Comparison of ENCODE assay signal across 23 cellular contexts in genomic region chr3:160948273-160948672, GRCh38.
DNase-seq lines count a peak whose midpoint lies in the region; ATAC-seq and TF ChIP-seq lines count a peak whose summit lies in the region.
"Had no signal": no experiment of that assay in that cellular context is flagged by ENCODE, and none has a peak within 500 bp of the region (broad histone marks: within the 10 kb centered on the region; RNA-seq: fewer than 3 reads in every experiment).

No MANE protein-coding gene starts in this region.

- in situ Hi-C loops in G401 (cut with HindIII; ENCODE audit: low sequenced_read_pairs), result no loop called here

- H3K27ac ChIP-seq in A673 (ENCODE audit: low read depth, low read length, poor library complexity, severe bottlenecking), result no peak overlapping the region
- no peak overlapping the region for H3K27ac ChIP-seq in lower lobe of right lung
- H3K27ac ChIP-seq: A549; BLaER1 treated with 17β-estradiol and CSF1 and Interleukin-3, amounts not matched to agents 10 nM and 100 nM; RWPE1 had no signal

- peak overlapping the region; percentile 50 for H3K27ac Mint-ChIP-seq in nephron progenitor cell
- H3K27ac Mint-ChIP-seq: CD8-positive, alpha-beta T cell had no signal

- intact Hi-C loops in A673 (cut with micrococcal nuclease; ENCODE audit: unreplicated experiment) (loop anchor here (10.0 kb wide), 1 partner anchor 327 kb away; no protein-coding TSS in a partner anchor), lower lobe of right lung (cut with DNase I) (loop anchor here (10.0 kb wide), 1 partner anchor 243 kb away; no protein-coding TSS in a partner anchor)

- no peak overlapping the region for H3K4me3 Mint-ChIP-seq in nephron progenitor cell
- H3K4me3 Mint-ChIP-seq: CD8-positive, alpha-beta T cell; H9 had no signal

- H3K4me1 ChIP-seq in A673 (ENCODE audit: insufficient read depth, low read length, poor library complexity, severe bottlenecking) (peaks cover 5% of the 10 kb centered on the region), lower lobe of right lung (no peaks in the 10 kb centered on the region)
- H3K4me1 ChIP-seq: A549 had no signal

- POLR2A ChIA-PET in A673 (lab: Charles Lee; ENCODE audit: low non-redundant PET), result no interaction called here

- ATAC-seq in HG02642 (IDR thresholded peaks at IDR 0.05; ENCODE audit: poor library complexity, unreplicated experiment), result no peak
- no peak for ATAC-seq in lower lobe of right lung
- ATAC-seq: A549; CD8-positive, alpha-beta T cell; K562; PC-3; SK-N-SH treated with all-trans-retinoic acid at 6 μM for 48 hours had no signal

- H3K27me3 Mint-ChIP-seq in nephron progenitor cell (ENCODE audit: low read depth, poor library complexity), result no peaks in the 10 kb centered on the region

- no TSS peak for BruUV-seq in A673 (replicated peaks; lab: Mats Ljungman, UMichigan)

- H3K9me3 ChIP-seq in A673 (ENCODE audit: low read depth, low read length, poor library complexity, severe bottlenecking) (no peaks in the 10 kb centered on the region), lower lobe of right lung (no peaks in the 10 kb centered on the region)
- H3K9me3 ChIP-seq: A549; BLaER1 treated with 17β-estradiol and CSF1 and Interleukin-3, amounts not matched to agents 10 nM and 100 nM had no signal

- no peaks in the 10 kb centered on the region for H3K36me3 Mint-ChIP-seq in nephron progenitor cell (ENCODE audit: low read depth)
- H3K36me3 Mint-ChIP-seq: CD8-positive, alpha-beta T cell had no signal

- H3K4me1 Mint-ChIP-seq in nephron progenitor cell, result peaks cover 27% of the 10 kb centered on the region
- H3K4me1 Mint-ChIP-seq: H9 had no signal

- no peaks in the 10 kb centered on the region for H3K36me3 ChIP-seq in kidney epithelial cell (ENCODE audit: control insufficient read depth, insufficient read depth, low read length)
- no peaks in the 10 kb centered on the region for H3K36me3 ChIP-seq in A673 (ENCODE audit: insufficient read depth, low read length, poor library complexity, severe bottlenecking)
- no peaks in the 10 kb centered on the region for H3K36me3 ChIP-seq in lower lobe of right lung
- H3K36me3 ChIP-seq: BLaER1 treated with 17β-estradiol and CSF1 and Interleukin-3, amounts not matched to agents 10 nM and 100 nM had no signal

- no peak for TF ChIP-seq CTCF in kidney epithelial cell (IDR thresholded peaks at IDR 0.05; ENCODE audit: insufficient read depth, low read length, poor library complexity, severe bottlenecking)
- TF ChIP-seq CTCF in nephron progenitor cell (IDR thresholded peaks at IDR 0.05), result no peak
- no peak for TF ChIP-seq CTCF in A673 (conservative IDR thresholded peaks at IDR 0.05; ENCODE audit: low read depth, low read length)
- no peak for TF ChIP-seq CTCF in lower lobe of right lung (IDR thresholded peaks at IDR 0.05)

- DNase-seq in G401 (ENCODE audit: low spot score) (peak; percentile 84), cerebellum (ENCODE audit: low spot score) (peak; percentile 21), kidney epithelial cell (ENCODE audit: low read depth) (peak; percentile 19), nephron progenitor cell (no peak), A673 (ENCODE audit: low spot score) (no peak), DMS153 treated with DMSO at 0.1 percent for 48 hours (lab: John Stamatoyannopoulos, UW; ENCODE audit: unreplicated experiment) (no peak), lower lobe of right lung (no peak)
- DNase-seq: CD8-positive, alpha-beta T cell; DMS79 treated with DMSO at 0.1 percent for 48 hours; H9; MV-4-11; NCI-H1417; NCI-H187 treated with DMSO at 0.1 percent for 48 hours; NCI-H2227 treated with DMSO at 0.1 percent for 48 hours; NCI-H526; PC-3; SIG-M5 had no signal

- H3K27me3 ChIP-seq in kidney epithelial cell (ENCODE audit: control insufficient read depth, insufficient read depth, low read length) (no peaks in the 10 kb centered on the region), A673 (replicated peaks; ENCODE audit: insufficient read depth, low read depth, low read length, poor library complexity) (no peaks in the 10 kb centered on the region), lower lobe of right lung (ENCODE audit: low read depth) (no peaks in the 10 kb centered on the region)
- H3K27me3 ChIP-seq: BLaER1 treated with 17β-estradiol and CSF1 and Interleukin-3, amounts not matched to agents 10 nM and 100 nM had no signal

- H3K9me3 Mint-ChIP-seq in nephron progenitor cell, result no peaks in the 10 kb centered on the region
- H3K9me3 Mint-ChIP-seq: CD8-positive, alpha-beta T cell; H9 had no signal

- H3K4me3 ChIP-seq in kidney epithelial cell (ENCODE audit: low read depth, low read length), result no peak overlapping the region
- H3K4me3 ChIP-seq in A673 (ENCODE audit: low read depth, low read length, poor library complexity, severe bottlenecking), result no peak overlapping the region
- H3K4me3 ChIP-seq in lower lobe of right lung, result no peak overlapping the region
- H3K4me3 ChIP-seq: A549; BLaER1 treated with 17β-estradiol and CSF1 and Interleukin-3, amounts not matched to agents 10 nM and 100 nM; K562 had no signal

- CTCF ChIA-PET in A673 (lab: Charles Lee), result no interaction called here

Comparison
In these comparisons a context has a peak if more than half of its experiments do, and no peak if none do; other contexts are left out.
1. DNase-seq: peak in G401 (single experiment), cerebellum (single experiment) and kidney epithelial cell (single experiment); none in nephron progenitor cell (single experiment), A673 (single experiment), DMS153 treated with DMSO at 0.1 percent for 48 hours (single experiment) and lower lobe of right lung (single experiment).